Comparison of ENCODE assay signal across 8 cellular contexts in the genomic region with DNA sequence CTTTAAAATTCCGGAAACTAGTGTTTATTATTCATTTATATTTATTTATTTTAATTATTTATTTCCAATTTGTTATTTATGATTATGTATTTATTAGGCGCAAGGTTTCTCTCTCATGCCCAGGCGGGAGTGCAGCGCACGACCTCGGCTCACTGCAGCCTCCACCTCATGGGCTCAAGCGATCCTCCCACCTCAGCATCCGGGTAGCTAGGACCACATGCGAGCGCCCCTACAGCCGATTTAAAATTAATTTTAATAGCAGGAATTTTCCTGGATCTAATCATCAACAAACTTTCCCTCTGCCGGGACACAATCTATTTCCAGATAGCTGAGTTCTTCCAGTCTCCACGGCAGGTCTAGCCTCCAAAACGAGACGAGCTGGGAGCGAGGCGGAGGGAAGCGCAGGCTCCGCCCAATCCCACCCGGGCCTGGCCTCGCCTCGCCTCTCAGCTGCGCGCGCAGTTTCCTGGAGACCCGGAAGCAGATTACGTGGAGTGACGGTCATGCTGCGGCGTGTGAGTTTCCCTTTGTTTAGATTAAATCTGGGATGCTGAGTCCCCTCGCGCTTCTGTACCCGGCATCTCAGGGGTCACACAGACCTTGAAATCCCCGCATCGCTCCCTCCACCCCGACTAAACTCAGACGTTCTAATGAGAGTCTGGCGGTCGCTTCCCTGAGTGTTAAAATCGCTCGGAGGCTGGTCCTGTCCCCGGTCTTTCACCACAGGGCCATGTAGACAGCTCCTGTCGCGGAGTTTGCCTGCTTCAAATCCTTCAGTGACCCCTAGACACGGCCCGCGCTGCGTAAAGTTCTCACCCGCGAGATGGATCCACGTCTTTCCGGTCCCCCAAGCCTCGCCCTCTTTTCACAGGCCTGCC. TPM values are rescaled to one million over a fixed set of nuclear protein-coding genes. Genes with fewer than 3 reads are reported as not detected.
A peak's percentile ranks its signal among the peaks of the same experiment; 100 is the strongest.
DNase-seq lines count a peak whose midpoint lies in the region; ATAC-seq, FAIRE-seq and TF ChIP-seq lines count a peak whose summit lies in the region.

A gene (plus strand): TSS at position 461 of the 878 bp plus-strand sequence. CDS start 43 bp downstream, at position 504.

- TF ChIP-seq CTCF in choroid plexus epithelial cell (conservative IDR thresholded peaks at IDR 0.05; ENCODE audit: low read depth, low read length) = no peak
- no peak for TF ChIP-seq CTCF in kidney (IDR thresholded peaks at IDR 0.05; ENCODE audit: borderline replicate concordance, extremely low read depth, insufficient read depth)

- peaks cover 16 to 27% of the 10 kb centered on the region in 2 donors for H3K9me3 ChIP-seq in kidney (ENCODE audit: control insufficient read depth in 1 of 2, low read length in 2 of 2)

- peak; percentile 88 for ATAC-seq in GM19452 (IDR thresholded peaks at IDR 0.05; ENCODE audit: unreplicated experiment)

- peak within 1 kb of the TSS; percentile 87 to 98 for H3K9ac ChIP-seq in kidney (ENCODE audit: low read length in 2 of 2)

- peaks cover 10 to 21% of the 10 kb centered on the region in 2 donors for H3K36me3 ChIP-seq in kidney (ENCODE audit: control insufficient read depth in 1 of 2, insufficient read depth in 2 of 2, low read length in 2 of 2)

- intact Hi-C loops in kidney (cut with DNase I) = no loop called here

- H3K4me3 ChIP-seq in choroid plexus epithelial cell (ENCODE audit: low read depth, low read length) = peak within 1 kb of the TSS; percentile 87
- H3K4me3 ChIP-seq in kidney (ENCODE audit: low read length in 2 of 2) = peak within 1 kb of the TSS; percentile 90 to 99

- peaks cover 0 to 2% of the 10 kb centered on the region in 2 donors for H3K4me1 ChIP-seq in kidney (ENCODE audit: control insufficient read depth in 1 of 2, insufficient read depth in 1 of 2, low read depth in 1 of 2, low read length in 2 of 2)

- peak; percentile 95 for DNase-seq in AG08396 (ENCODE audit: low spot score)
- peak; percentile 87 for DNase-seq in NCI-H146 treated with DMSO at 0.1 percent for 48 hours (lab: John Stamatoyannopoulos, UW; ENCODE audit: unreplicated experiment)
- DNase-seq in activated CD4-positive, alpha-beta T cell treated with anti-CD3 and anti-CD28 coated beads for 48 hours = peak; percentile 95
- DNase-seq in choroid plexus epithelial cell (ENCODE audit: low read depth) = peak; percentile 95
- peak; percentile 98 for DNase-seq in kidney
- peak; percentile 74 to 90 for DNase-seq in stimulated activated CD4-positive, alpha-beta T cell treated with anti-CD3 and anti-CD28 coated beads, Interleukin-15, amount 100 ng/mL, for 1 hour (ENCODE audit: low read depth in 1 of 2, low spot score in 1 of 2)
- DNase-seq in HT-29 (ENCODE audit: low spot score) = no peak

- peak within 1 kb of the TSS; percentile 98 for H3K27ac ChIP-seq in kidney (ENCODE audit: low read depth in 2 of 2, low read length in 2 of 2)

- FAIRE-seq in kidney (lab: Jason Lieb, UNC) = no peak

RNA-seq across cellular contexts. Expression of the gene that starts here (rescaled TPM):
- 27.2 TPM for total RNA-seq in kidney
- 10.9 TPM for polyA plus RNA-seq in kidney (ENCODE audit: insufficient read depth, low read depth, low replicate concordance)
- total RNA-seq in HT-29 (2014; rRNA removed; shearing (Covaris generic)) = not detected in 2 replicates

Comparison
In these comparisons a context has a peak if more than half of its experiments do, and no peak if none do; other contexts are left out.
1. RNA of the gene that starts here (total RNA-seq): 27.2 TPM in kidney (single experiment); not detected in HT-29; every median in the first group is over 10 times any median in the second.